8 cellular contexts compared by ENCODE assay signal in the genomic region with DNA sequence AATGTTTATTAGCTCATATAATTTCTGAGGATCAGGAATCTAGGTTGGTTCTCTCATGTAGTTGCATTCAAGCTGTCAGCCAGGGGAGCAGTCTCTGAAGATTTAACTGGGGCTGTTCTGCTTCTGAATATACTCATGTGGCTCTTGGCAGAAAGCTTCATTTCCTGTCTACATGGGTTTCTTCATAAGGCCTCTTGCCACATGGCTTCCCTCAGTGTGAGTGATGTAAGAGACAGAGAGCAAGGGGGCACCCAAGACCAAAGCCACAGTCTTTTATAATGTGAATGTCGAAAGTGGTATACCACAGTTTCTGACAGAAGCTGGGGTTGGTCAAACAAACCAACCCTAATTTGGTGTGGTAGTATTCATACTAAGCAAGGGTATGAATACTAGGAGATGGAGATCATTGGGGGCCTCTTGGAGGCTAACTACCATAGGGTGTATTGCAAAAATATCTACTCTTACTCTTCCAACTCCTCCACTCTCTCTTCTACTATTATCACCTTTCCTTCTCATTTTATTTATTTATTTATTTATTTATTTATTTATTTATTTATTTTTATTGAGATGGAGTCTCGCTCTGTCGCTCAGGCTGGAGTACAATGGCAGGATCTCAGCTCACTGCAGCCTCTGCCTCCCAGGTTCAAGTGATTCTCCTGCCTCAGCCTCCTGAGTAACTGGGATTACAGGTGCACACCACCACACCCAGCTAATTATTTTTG.
DNase-seq lines count a peak whose midpoint lies in the region; ATAC-seq and TF ChIP-seq lines count a peak whose summit lies in the region.

No MANE protein-coding gene starts in this region.

- H3K27me3 ChIP-seq in left lung (no peaks in the 10 kb centered on the region), brain microvascular endothelial cell (replicated peaks) (no peaks in the 10 kb centered on the region)

- TF ChIP-seq CTCF in left lung (IDR thresholded peaks at IDR 0.05) (no peak), brain microvascular endothelial cell (IDR thresholded peaks at IDR 0.05; ENCODE audit: low read depth, low read length, missing control alignments) (no peak)

- DNase-seq in NOMO-1 treated with DMSO at 0.1 percent for 48 hours (lab: John Stamatoyannopoulos, UW; ENCODE audit: unreplicated experiment): peak; percentile 100
- DNase-seq in left lung: peak in 1 of 2 donors; percentile 42
- no peak for DNase-seq in brain microvascular endothelial cell
- no peak for DNase-seq in effector CD4-positive, alpha-beta T cell
- DNase-seq in NCI-H146 (lab: John Stamatoyannopoulos, UW): no peak
- DNase-seq in glomerular visceral epithelial cell (ENCODE audit: extremely low spot score): no peak

- intact Hi-C loops in left lung (cut with DNase I): no loop called here

- in situ Hi-C loops in brain microvascular endothelial cell (cut with HindIII; ENCODE audit: low pct_ligation_motif_present, low sequenced_read_pairs): no loop called here

- peaks cover 0 to 47% of the 10 kb centered on the region in 2 donors for H3K4me1 ChIP-seq in left lung

- peak overlapping the region in 1 of 2 donors; percentile 82 for H3K27ac ChIP-seq in left lung
- H3K27ac ChIP-seq in brain microvascular endothelial cell: no peak overlapping the region

- no peak overlapping the region for H3K4me3 ChIP-seq in left lung
- no peak overlapping the region for H3K4me3 ChIP-seq in brain microvascular endothelial cell (ENCODE audit: low read depth, low read length)

- ATAC-seq in GM18858 (IDR thresholded peaks at IDR 0.05; ENCODE audit: unreplicated experiment) (peak; percentile 73), HG02571 (IDR thresholded peaks at IDR 0.05; ENCODE audit: unreplicated experiment) (peak; percentile 70), left lung (peak; percentile 67)

- peaks cover 3 to 9% of the 10 kb centered on the region in 2 donors for H3K9me3 ChIP-seq in left lung

- H3K36me3 ChIP-seq in left lung: no peaks in the 10 kb centered on the region
- no peaks in the 10 kb centered on the region for H3K36me3 ChIP-seq in brain microvascular endothelial cell (replicated peaks)
